23 cellular contexts compared by ENCODE assay signal in the genomic region with DNA sequence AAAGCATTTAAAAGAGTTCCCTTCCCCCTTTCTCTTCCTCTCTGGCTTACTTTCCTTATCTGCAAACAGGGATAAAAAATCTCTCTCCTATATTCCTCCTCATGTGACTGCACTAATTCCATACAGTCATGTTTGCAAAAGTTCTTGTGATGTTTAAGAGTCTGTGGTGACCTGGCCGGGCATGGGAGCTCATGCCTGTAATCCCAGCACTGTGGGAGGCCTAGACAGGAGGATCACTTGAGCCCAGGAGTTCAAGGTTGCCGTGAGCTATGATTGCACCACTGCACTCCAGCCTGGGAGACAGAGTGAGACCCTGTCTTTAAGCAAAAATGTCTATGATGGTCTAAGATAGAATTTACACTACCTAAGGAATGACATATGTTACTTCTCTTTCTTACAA. TPM values are rescaled to one million over a fixed set of nuclear protein-coding genes. Genes with fewer than 3 reads are reported as not detected.
"Had no signal": no experiment of that assay in that cellular context is flagged by ENCODE, and none has a peak within 500 bp of the region (broad histone marks: within the 10 kb centered on the region; RNA-seq: fewer than 3 reads in every experiment).

No MANE protein-coding gene starts in this region.

- H3K9me3 ChIP-seq: colonic mucosa, esophagus muscularis mucosa, esophagus squamous epithelium, gastrocnemius medialis, gastroesophageal sphincter, heart left ventricle had no signal

- H3K27me3 ChIP-seq: colonic mucosa, esophagus squamous epithelium, gastrocnemius medialis had no signal

- H3K27ac ChIP-seq: colonic mucosa, coronary artery, dorsolateral prefrontal cortex, epithelial cell of prostate, esophagus muscularis mucosa, esophagus squamous epithelium, foreskin keratinocyte, gastrocnemius medialis, gastroesophageal sphincter, heart left ventricle had no signal

- DNase-seq: colonic mucosa; cortex of kidney; dermis blood vessel endothelial cell; dorsolateral prefrontal cortex; effector CD4-positive, alpha-beta T cell; effector CD8-positive, alpha-beta T cell; effector memory CD4-positive, alpha-beta T cell; effector memory CD8-positive, alpha-beta T cell; endodermal cell; erythroblast; esophagus squamous epithelium; foreskin fibroblast; foreskin keratinocyte; foreskin melanocyte; gastrocnemius medialis; glutamatergic neuron; head of caudate nucleus; heart left ventricle had no signal

- ATAC-seq: effector memory CD8-positive, alpha-beta T cell; esophagus mucosa; foreskin keratinocyte; gastrocnemius medialis; gastroesophageal sphincter; heart left ventricle had no signal

- H3K4me3 ChIP-seq: colonic mucosa, coronary artery, dorsolateral prefrontal cortex, esophagus muscularis mucosa, esophagus squamous epithelium, gastrocnemius medialis, gastroesophageal sphincter, heart left ventricle had no signal

- H3K36me3 ChIP-seq: colonic mucosa, esophagus muscularis mucosa, esophagus squamous epithelium, gastrocnemius medialis, gastroesophageal sphincter, heart left ventricle had no signal

- H3K4me1 ChIP-seq: colonic mucosa, esophagus muscularis mucosa, esophagus squamous epithelium, foreskin keratinocyte, gastrocnemius medialis, gastroesophageal sphincter, heart left ventricle had no signal

RNA-seq across cellular contexts. Expression of a gene that starts 19.6 kb away (rescaled TPM):
- total RNA-seq: esophagus mucosa had no signal
